Comparison of ENCODE assay signal across 14 cellular contexts in the genomic region with DNA sequence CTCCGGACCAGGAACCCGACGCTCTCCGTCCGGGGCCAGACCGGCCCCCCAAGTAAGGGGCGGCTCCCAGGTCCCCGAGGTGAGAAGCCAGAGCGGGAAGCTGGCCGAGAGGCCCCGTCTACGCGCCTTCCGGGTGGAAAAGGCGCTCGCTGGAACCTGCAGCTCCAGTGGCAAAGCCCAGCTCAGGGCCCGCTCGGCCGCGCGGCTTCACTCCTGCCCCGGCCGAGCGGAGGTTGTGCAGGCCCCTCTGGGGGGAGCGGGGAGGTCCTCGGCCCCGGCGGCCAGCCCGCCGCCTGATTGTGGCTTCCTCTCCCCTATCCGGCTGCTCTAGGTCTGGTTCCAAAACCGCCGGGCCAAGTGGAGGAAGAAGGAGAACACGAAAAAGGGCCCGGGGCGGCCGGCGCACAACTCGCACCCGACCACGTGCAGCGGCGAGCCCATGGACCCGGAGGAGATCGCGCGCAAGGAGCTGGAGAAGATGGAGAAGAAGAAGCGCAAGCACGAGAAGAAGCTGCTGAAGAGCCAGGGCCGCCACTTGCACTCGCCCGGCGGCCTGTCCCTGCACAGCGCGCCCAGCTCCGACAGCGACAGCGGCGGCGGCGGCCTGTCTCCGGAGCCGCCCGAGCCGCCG. TPM values are rescaled to one million over a fixed set of nuclear protein-coding genes. Genes with fewer than 3 reads are reported as not detected.
DNase-seq lines count a peak whose midpoint lies in the region; ATAC-seq and TF ChIP-seq lines count a peak whose summit lies in the region.
"Had no signal": no experiment of that assay in that cellular context is flagged by ENCODE, and none has a peak within 500 bp of the region (broad histone marks: within the 10 kb centered on the region; RNA-seq: fewer than 3 reads in every experiment).

No MANE protein-coding gene starts in this region.

- H3K36me3 ChIP-seq in H7 (replicated peaks; ENCODE audit: control insufficient read depth, insufficient read depth, low read length) (no peaks in the 10 kb centered on the region), neural cell (ENCODE audit: insufficient read depth, low read length) (no peaks in the 10 kb centered on the region)
- H3K36me3 ChIP-seq: upper lobe of right lung had no signal

- peak overlapping the region; percentile 83 for H3K27ac Mint-ChIP-seq in T-helper 1 cell treated with Interleukin-12 subunit alpha and Interleukin-12 subunit beta and Interleukin-4 antibody, amounts not matched to agents 30 μg/mL and 1 μg/mL, for 36 hours
- H3K27ac Mint-ChIP-seq in activated naive CD8-positive, alpha-beta T cell treated with anti-CD3 and anti-CD28 coated beads for 36 hours, result peak overlapping the region; percentile 81
- no peak overlapping the region for H3K27ac Mint-ChIP-seq in stimulated activated memory B cell treated with anti-CD40 and anti-IgM and Interleukin-4, amounts not matched to agents 10 μg/mL and 1 μg/mL and 100 μg/mL, for 72 hours

- TF ChIP-seq CTCF in neural cell (IDR thresholded peaks at IDR 0.05; ENCODE audit: poor library complexity, severe bottlenecking), result no peak

- H3K79me2 ChIP-seq in neural cell (replicated peaks; ENCODE audit: insufficient read depth, low read length), result no peaks in the 10 kb centered on the region

- no peaks in the 10 kb centered on the region for H3K9me3 ChIP-seq in neural cell (ENCODE audit: low read length)
- H3K9me3 ChIP-seq: upper lobe of right lung had no signal

- H3K27me3 Mint-ChIP-seq in T-helper 1 cell treated with Interleukin-12 subunit alpha and Interleukin-12 subunit beta and Interleukin-4 antibody, amounts not matched to agents 30 μg/mL and 1 μg/mL, for 36 hours (ENCODE audit: low read depth), result peaks cover 69% of the 10 kb centered on the region
- peaks cover 82% of the 10 kb centered on the region for H3K27me3 Mint-ChIP-seq in activated naive CD8-positive, alpha-beta T cell treated with anti-CD3 and anti-CD28 coated beads for 36 hours
- H3K27me3 Mint-ChIP-seq in stimulated activated memory B cell treated with anti-CD40 and anti-IgM and Interleukin-4, amounts not matched to agents 10 μg/mL and 1 μg/mL and 100 μg/mL, for 72 hours, result peaks cover 76% of the 10 kb centered on the region

- H4K20me1 ChIP-seq in neural cell (ENCODE audit: insufficient read depth), result no peaks in the 10 kb centered on the region

- no peak overlapping the region for H3K4me2 ChIP-seq in neural cell (ENCODE audit: low read length)

- H3K9ac ChIP-seq in neural cell (ENCODE audit: low read length), result peak overlapping the region; percentile 23

- no peaks in the 10 kb centered on the region for H3F3A ChIP-seq in neural cell (ENCODE audit: insufficient read depth, low read length, poor library complexity, severe bottlenecking)

- H3K4me3 Mint-ChIP-seq in T-helper 1 cell treated with Interleukin-12 subunit alpha and Interleukin-12 subunit beta and Interleukin-4 antibody, amounts not matched to agents 30 μg/mL and 1 μg/mL, for 36 hours, result no peak overlapping the region
- H3K4me3 Mint-ChIP-seq in activated naive CD8-positive, alpha-beta T cell treated with anti-CD3 and anti-CD28 coated beads for 36 hours, result no peak overlapping the region
- no peak overlapping the region for H3K4me3 Mint-ChIP-seq in stimulated activated memory B cell treated with anti-CD40 and anti-IgM and Interleukin-4, amounts not matched to agents 10 μg/mL and 1 μg/mL and 100 μg/mL, for 72 hours

- ATAC-seq in GM21737 (IDR thresholded peaks at IDR 0.05; ENCODE audit: unreplicated experiment), result no peak
- no peak for ATAC-seq in stimulated activated memory B cell treated with anti-CD40 and anti-IgM and Interleukin-4, amounts not matched to agents 10 μg/mL and 1 μg/mL and 100 μg/mL, for 72 hours
- ATAC-seq: K562, upper lobe of right lung had no signal

- no peak for DNase-seq in T-helper 1 cell
- peak; percentile 84 for DNase-seq in H7
- no peak for DNase-seq in activated naive CD8-positive, alpha-beta T cell treated with anti-CD3 and anti-CD28 coated beads for 36 hours
- DNase-seq in GM03348 (ENCODE audit: low spot score), result no peak
- DNase-seq: NCI-H1436 treated with DMSO at 0.1 percent for 48 hours, upper lobe of right lung had no signal

- peaks cover 7% of the 10 kb centered on the region for H3K36me3 Mint-ChIP-seq in T-helper 1 cell treated with Interleukin-12 subunit alpha and Interleukin-12 subunit beta and Interleukin-4 antibody, amounts not matched to agents 30 μg/mL and 1 μg/mL, for 36 hours (ENCODE audit: low read depth)
- peaks cover 2% of the 10 kb centered on the region for H3K36me3 Mint-ChIP-seq in activated naive CD8-positive, alpha-beta T cell treated with anti-CD3 and anti-CD28 coated beads for 36 hours
- H3K36me3 Mint-ChIP-seq in stimulated activated memory B cell treated with anti-CD40 and anti-IgM and Interleukin-4, amounts not matched to agents 10 μg/mL and 1 μg/mL and 100 μg/mL, for 72 hours, result no peaks in the 10 kb centered on the region

- H3K4me1 Mint-ChIP-seq in T-helper 1 cell treated with Interleukin-12 subunit alpha and Interleukin-12 subunit beta and Interleukin-4 antibody, amounts not matched to agents 30 μg/mL and 1 μg/mL, for 36 hours (ENCODE audit: low read depth), result peaks cover 6% of the 10 kb centered on the region
- peaks cover 21% of the 10 kb centered on the region for H3K4me1 Mint-ChIP-seq in activated naive CD8-positive, alpha-beta T cell treated with anti-CD3 and anti-CD28 coated beads for 36 hours
- no peaks in the 10 kb centered on the region for H3K4me1 Mint-ChIP-seq in stimulated activated memory B cell treated with anti-CD40 and anti-IgM and Interleukin-4, amounts not matched to agents 10 μg/mL and 1 μg/mL and 100 μg/mL, for 72 hours

- TF ChIP-seq EP300 in neural cell (conservative IDR thresholded peaks at IDR 0.05; ENCODE audit: poor library complexity, severe bottlenecking), result no peak

- TF ChIP-seq RAD21 in neural cell (conservative IDR thresholded peaks at IDR 0.05), result no peak

- H3K4me3 ChIP-seq in H7 (ENCODE audit: insufficient read depth, low read depth, low read length) (no peak overlapping the region), neural cell (ENCODE audit: low read length) (peak overlapping the region; percentile 48)
- H3K4me3 ChIP-seq: K562, upper lobe of right lung had no signal

- no peak overlapping the region for H2AFZ ChIP-seq in neural cell (ENCODE audit: low read depth, low read length)

- no peaks in the 10 kb centered on the region for H3K9me3 Mint-ChIP-seq in T-helper 1 cell treated with Interleukin-12 subunit alpha and Interleukin-12 subunit beta and Interleukin-4 antibody, amounts not matched to agents 30 μg/mL and 1 μg/mL, for 36 hours
- no peaks in the 10 kb centered on the region for H3K9me3 Mint-ChIP-seq in activated naive CD8-positive, alpha-beta T cell treated with anti-CD3 and anti-CD28 coated beads for 36 hours
- no peaks in the 10 kb centered on the region for H3K9me3 Mint-ChIP-seq in stimulated activated memory B cell treated with anti-CD40 and anti-IgM and Interleukin-4, amounts not matched to agents 10 μg/mL and 1 μg/mL and 100 μg/mL, for 72 hours
- H3K9me3 Mint-ChIP-seq: activated naive CD4-positive, alpha-beta T cell treated with anti-CD3 and anti-CD28 coated beads, Interleukin-2, amount 50 U/mL, for 72 hours had no signal

- H3K27ac ChIP-seq in neural cell (ENCODE audit: low read length), result no peak overlapping the region
- H3K27ac ChIP-seq: SK-N-MC, upper lobe of right lung had no signal

- H3K27me3 ChIP-seq in H7 (ENCODE audit: control insufficient read depth, insufficient read depth, low read length) (peaks cover 96% of the 10 kb centered on the region), neural cell (ENCODE audit: insufficient read depth, low read depth, low read length) (peaks cover 86% of the 10 kb centered on the region)

- H3K9me2 ChIP-seq in neural cell (ENCODE audit: insufficient read depth, low read length), result no peaks in the 10 kb centered on the region

TF ChIP-seq in neural cell, 6 proteins besides CTCF, POLR2A, EP300 and RAD21:
- TF ChIP-seq TAF1 (IDR thresholded peaks at IDR 0.05; ENCODE audit: low read depth) (no peak), EZH2 (IDR thresholded peaks at IDR 0.05; ENCODE audit: borderline replicate concordance, insufficient read depth, low read length, poor library complexity, severe bottlenecking) (peak; percentile 100), SMC3 (conservative IDR thresholded peaks at IDR 0.05; ENCODE audit: poor library complexity) (no peak), MXI1 (conservative IDR thresholded peaks at IDR 0.05; ENCODE audit: poor library complexity, severe bottlenecking) (no peak), POLR2AphosphoS5 (IDR thresholded peaks at IDR 0.05) (peak; percentile 8)
- TF ChIP-seq, protein P1, sequence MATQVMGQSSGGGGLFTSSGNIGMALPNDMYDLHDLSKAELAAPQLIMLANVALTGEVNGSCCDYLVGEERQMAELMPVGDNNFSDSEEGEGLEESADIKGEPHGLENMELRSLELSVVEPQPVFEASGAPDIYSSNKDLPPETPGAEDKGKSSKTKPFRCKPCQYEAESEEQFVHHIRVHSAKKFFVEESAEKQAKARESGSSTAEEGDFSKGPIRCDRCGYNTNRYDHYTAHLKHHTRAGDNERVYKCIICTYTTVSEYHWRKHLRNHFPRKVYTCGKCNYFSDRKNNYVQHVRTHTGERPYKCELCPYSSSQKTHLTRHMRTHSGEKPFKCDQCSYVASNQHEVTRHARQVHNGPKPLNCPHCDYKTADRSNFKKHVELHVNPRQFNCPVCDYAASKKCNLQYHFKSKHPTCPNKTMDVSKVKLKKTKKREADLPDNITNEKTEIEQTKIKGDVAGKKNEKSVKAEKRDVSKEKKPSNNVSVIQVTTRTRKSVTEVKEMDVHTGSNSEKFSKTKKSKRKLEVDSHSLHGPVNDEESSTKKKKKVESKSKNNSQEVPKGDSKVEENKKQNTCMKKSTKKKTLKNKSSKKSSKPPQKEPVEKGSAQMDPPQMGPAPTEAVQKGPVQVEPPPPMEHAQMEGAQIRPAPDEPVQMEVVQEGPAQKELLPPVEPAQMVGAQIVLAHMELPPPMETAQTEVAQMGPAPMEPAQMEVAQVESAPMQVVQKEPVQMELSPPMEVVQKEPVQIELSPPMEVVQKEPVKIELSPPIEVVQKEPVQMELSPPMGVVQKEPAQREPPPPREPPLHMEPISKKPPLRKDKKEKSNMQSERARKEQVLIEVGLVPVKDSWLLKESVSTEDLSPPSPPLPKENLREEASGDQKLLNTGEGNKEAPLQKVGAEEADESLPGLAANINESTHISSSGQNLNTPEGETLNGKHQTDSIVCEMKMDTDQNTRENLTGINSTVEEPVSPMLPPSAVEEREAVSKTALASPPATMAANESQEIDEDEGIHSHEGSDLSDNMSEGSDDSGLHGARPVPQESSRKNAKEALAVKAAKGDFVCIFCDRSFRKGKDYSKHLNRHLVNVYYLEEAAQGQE (IDR thresholded peaks at IDR 0.05; ENCODE audit: borderline replicate concordance), result no peak
TF ChIP-seq in neural cell: peak in this region for 2.

RNA-seq across cellular contexts. Expression of gene UNCX, which starts 2.9 kb away (rescaled TPM):
- total RNA-seq in H7 (2014; rRNA removed; shearing (Covaris generic)), result not detected in 2 replicates
- not detected for total RNA-seq in activated naive CD8-positive, alpha-beta T cell treated with anti-CD3 and anti-CD28 coated beads for 36 hours
- 1.6 TPM in 2 replicates for polyA plus RNA-seq in neural cell
- 0.93 and 1.5 TPM in 2 replicates for polyA minus RNA-seq in neural cell
- total RNA-seq: activated naive CD4-positive, alpha-beta T cell treated with anti-CD3 and anti-CD28 coated beads, Interleukin-2, amount 50 U/mL, for 72 hours; K562; lung microvascular endothelial cell; upper lobe of right lung had no signal
- polyA plus RNA-seq: K562 had no signal
